17 cellular contexts compared by ENCODE assay signal in genomic region chrX:97367149-97367548, GRCh38.
A peak's percentile ranks its signal among the peaks of the same experiment; 100 is the strongest.
DNase-seq lines count a peak whose midpoint lies in the region; ATAC-seq and TF ChIP-seq lines count a peak whose summit lies in the region.
"Had no signal": no experiment of that assay in that cellular context is flagged by ENCODE, and none has a peak within 500 bp of the region (broad histone marks: within the 10 kb centered on the region; RNA-seq: fewer than 3 reads in every experiment).

No MANE protein-coding gene starts in this region.

- no peaks in the 10 kb centered on the region for H4K20me1 ChIP-seq in SK-N-SH (ENCODE audit: insufficient read depth)

- no peaks in the 10 kb centered on the region for H3K36me3 ChIP-seq in SK-N-SH (replicated peaks in 1 of 2; ENCODE audit: control insufficient read depth in 1 of 2, insufficient read depth in 2 of 2, low read length in 1 of 2)
- H3K36me3 ChIP-seq: upper lobe of left lung had no signal

- no peaks in the 10 kb centered on the region for H3F3A ChIP-seq in SK-N-SH (replicated peaks; ENCODE audit: insufficient read depth)

- no peak overlapping the region for H3K27ac ChIP-seq in SK-N-SH (ENCODE audit: low read depth in 2 of 2, low read length in 1 of 2)
- H3K27ac ChIP-seq in dorsolateral prefrontal cortex: no peak overlapping the region
- H3K27ac ChIP-seq: upper lobe of left lung had no signal

- 60% methylated on average over 2 of the region's 2 CpGs for WGBS in SK-N-SH (ENCODE audit: low lambda C conversion rate)

- H3K4me3 ChIP-seq in SK-N-SH (ENCODE audit: low read depth in 2 of 2, low read length in 1 of 2): no peak overlapping the region
- H3K4me3 ChIP-seq in dorsolateral prefrontal cortex: no peak overlapping the region
- H3K4me3 ChIP-seq: upper lobe of left lung had no signal

- TF ChIP-seq RAD21 in SK-N-SH (IDR thresholded peaks at IDR 0.05; ENCODE audit: low read length): no peak

- TF ChIP-seq EP300 in SK-N-SH (IDR thresholded peaks at IDR 0.05; ENCODE audit: borderline replicate concordance in 1 of 2, low read depth in 1 of 2, low read length in 1 of 2): no peak

- intact Hi-C loops in dorsolateral prefrontal cortex (cut with DNase I): no loop called here

- TF ChIP-seq CTCF in SK-N-SH (IDR thresholded peaks at IDR 0.05) (no peak), dorsolateral prefrontal cortex (IDR thresholded peaks at IDR 0.05 in 54 of 56, conservative IDR thresholded peaks at IDR 0.05 in 2 of 56; ENCODE audit: low read depth in 1 of 56, partially characterized antibody in 56 of 56) (no peak)

- no peaks in the 10 kb centered on the region for H3K9me3 ChIP-seq in SK-N-SH
- H3K9me3 ChIP-seq: upper lobe of left lung had no signal

- DNase-seq in SK-N-SH: no peak
- DNase-seq in NCI-H446 treated with DMSO at 0.1 percent for 48 hours (lab: John Stamatoyannopoulos, UW): peak; percentile 54
- DNase-seq in fibroblast of peridontal ligament (ENCODE audit: extremely low read depth): peak; percentile 82
- DNase-seq in superior temporal gyrus (ENCODE audit: extremely low spot score): peak; percentile 13
- DNase-seq in dorsolateral prefrontal cortex: no peak
- no peak for DNase-seq in NCI-H2227 (lab: John Stamatoyannopoulos, UW; ENCODE audit: unreplicated experiment)
- DNase-seq: activated CD4-positive, CD25-positive, alpha-beta regulatory T cell treated with anti-CD3 and anti-CD28 coated beads, Interleukin-2, amount 50 U/mL, for 72 hours; head of caudate nucleus; NCI-H2081; NCI-H524; SHP77 treated with DMSO at 0.1 percent for 48 hours; stimulated activated naive CD8-positive, alpha-beta T cell treated with anti-CD3 and anti-CD28 coated beads, Interleukin-15, Interleukin-2, amounts not matched to agents 100 U/mL and 50 U/mL, for 24 hours; upper lobe of left lung had no signal

- no peaks in the 10 kb centered on the region for H3K9me2 ChIP-seq in SK-N-SH

- H3K9ac ChIP-seq in SK-N-SH: no peak overlapping the region

- POLR2A ChIA-PET in SK-N-SH (lab: Yijun Ruan, JAX): no interaction called here

- no peaks in the 10 kb centered on the region for H3K27me3 ChIP-seq in SK-N-SH (ENCODE audit: insufficient read depth)
- H3K27me3 ChIP-seq in dorsolateral prefrontal cortex: peaks cover 0 to 50% (median 6%) of the 10 kb centered on the region in 45 donors
- H3K27me3 ChIP-seq: upper lobe of left lung had no signal

- CTCF ChIA-PET in SK-N-SH (lab: Yijun Ruan, JAX): interaction anchor here (1.1 kb wide), 1 partner anchor 17 kb away, joined by 3 read pairs; no protein-coding TSS in a partner anchor

- no peaks in the 10 kb centered on the region for H3K4me1 ChIP-seq in SK-N-SH (ENCODE audit: control insufficient read depth in 1 of 2, insufficient read depth in 2 of 2, low read depth in 1 of 2, low read length in 1 of 2)
- H3K4me1 ChIP-seq: upper lobe of left lung had no signal

- ATAC-seq in SK-N-SH treated with all-trans-retinoic acid at 6 μM for 48 hours: no peak
- ATAC-seq in GM19395 (IDR thresholded peaks at IDR 0.05; ENCODE audit: unreplicated experiment): no peak
- ATAC-seq: activated T-helper 17 cell treated with anti-CD3 and anti-CD28 coated beads, Interleukin-2, amount 50 U/mL, for 72 hours; natural killer cell treated with Interleukin-12 subunit alpha and Interleukin-12 subunit beta and Interleukin-15 and Interleukin-18, amount 100 ng/mL, for 72 hours; stimulated activated naive CD8-positive, alpha-beta T cell treated with anti-CD3 and anti-CD28 coated beads, Interleukin-15, Interleukin-2, amounts not matched to agents 100 U/mL and 50 U/mL, for 24 hours had no signal

- no peaks in the 10 kb centered on the region for H3K79me2 ChIP-seq in SK-N-SH (ENCODE audit: insufficient read depth)

- no peak overlapping the region for H2AFZ ChIP-seq in SK-N-SH (ENCODE audit: low read depth)

- no peak overlapping the region for H3K4me2 ChIP-seq in SK-N-SH

TF ChIP-seq in SK-N-SH treated with all-trans-retinoic acid at 6 μM for 48 hours, 23 proteins besides CTCF, POLR2A, EP300 and RAD21:
- TF ChIP-seq ISL1 (CRISPR knock-in tag; IDR thresholded peaks at IDR 0.05) (peak; percentile 24; the same call in 1 of the 2 replicates), CSRNP3 (CRISPR knock-in tag; IDR thresholded peaks at IDR 0.05) (no peak)

TF ChIP-seq in SK-N-SH, 30 proteins besides CTCF, POLR2A, EP300 and RAD21:
- no peak for TF ChIP-seq FOXM1 (IDR thresholded peaks at IDR 0.05; ENCODE audit: low read depth)
- TF ChIP-seq, protein P1, sequence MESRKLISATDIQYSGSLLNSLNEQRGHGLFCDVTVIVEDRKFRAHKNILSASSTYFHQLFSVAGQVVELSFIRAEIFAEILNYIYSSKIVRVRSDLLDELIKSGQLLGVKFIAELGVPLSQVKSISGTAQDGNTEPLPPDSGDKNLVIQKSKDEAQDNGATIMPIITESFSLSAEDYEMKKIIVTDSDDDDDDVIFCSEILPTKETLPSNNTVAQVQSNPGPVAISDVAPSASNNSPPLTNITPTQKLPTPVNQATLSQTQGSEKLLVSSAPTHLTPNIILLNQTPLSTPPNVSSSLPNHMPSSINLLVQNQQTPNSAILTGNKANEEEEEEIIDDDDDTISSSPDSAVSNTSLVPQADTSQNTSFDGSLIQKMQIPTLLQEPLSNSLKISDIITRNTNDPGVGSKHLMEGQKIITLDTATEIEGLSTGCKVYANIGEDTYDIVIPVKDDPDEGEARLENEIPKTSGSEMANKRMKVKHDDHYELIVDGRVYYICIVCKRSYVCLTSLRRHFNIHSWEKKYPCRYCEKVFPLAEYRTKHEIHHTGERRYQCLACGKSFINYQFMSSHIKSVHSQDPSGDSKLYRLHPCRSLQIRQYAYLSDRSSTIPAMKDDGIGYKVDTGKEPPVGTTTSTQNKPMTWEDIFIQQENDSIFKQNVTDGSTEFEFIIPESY (IDR thresholded peaks at IDR 0.05; ENCODE audit: borderline replicate concordance, low read depth): no peak

Comparison
In these comparisons a context has a peak if more than half of its experiments do, and no peak if none do; other contexts are left out.
1. DNase-seq: peak in NCI-H446 treated with DMSO at 0.1 percent for 48 hours (single experiment), fibroblast of peridontal ligament (single experiment) and superior temporal gyrus (single experiment); none in SK-N-SH (single experiment), dorsolateral prefrontal cortex (0 of 10) and NCI-H2227 (single experiment).